15 cellular contexts compared by ENCODE assay signal in the genomic region with DNA sequence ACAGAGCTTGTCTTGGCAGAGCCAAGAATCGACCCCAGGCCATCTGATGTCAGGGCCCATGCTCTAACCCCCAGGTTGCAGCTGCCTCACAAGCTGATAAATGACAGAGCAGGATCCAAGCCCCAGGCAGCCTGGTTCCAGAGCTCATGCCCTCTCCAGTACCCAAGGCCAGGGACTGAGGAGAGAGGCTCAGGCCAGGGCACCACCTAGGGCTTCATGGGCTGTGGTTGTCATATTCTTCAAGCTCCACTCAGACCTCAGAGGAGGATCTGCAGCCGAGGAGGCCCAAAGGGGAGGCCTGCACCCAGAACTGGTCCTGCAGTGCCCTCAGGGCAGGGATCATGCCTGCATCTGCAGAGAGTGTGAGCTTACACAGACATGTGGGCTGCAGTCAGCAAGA.
"Had no signal": no experiment of that assay in that cellular context is flagged by ENCODE, and none has a peak within 500 bp of the region (broad histone marks: within the 10 kb centered on the region; RNA-seq: fewer than 3 reads in every experiment).

No MANE protein-coding gene starts in this region.

- H3K4me3 Mint-ChIP-seq: activated CD4-positive, alpha-beta T cell treated with anti-CD3 and anti-CD28 coated beads for 36 hours; neural progenitor cell had no signal

- H2AFZ ChIP-seq: neural progenitor cell had no signal

- H3K9me3 ChIP-seq: gastrocnemius medialis, pancreas, SJSA1, thyroid gland had no signal

- H3K27me3 ChIP-seq: neural progenitor cell, pancreas, thyroid gland had no signal

- H3K36me3 Mint-ChIP-seq: neural progenitor cell had no signal

- H3K4me3 ChIP-seq: gastrocnemius medialis, heart right ventricle, left lung, neural progenitor cell, pancreas, SJSA1, thyroid gland had no signal

- H3K36me3 ChIP-seq: gastrocnemius medialis, heart right ventricle, left lung, neural progenitor cell, pancreas, SJSA1, thyroid gland, WERI-Rb-1 had no signal

- H3K4me2 ChIP-seq: neural progenitor cell had no signal

- DNase-seq: activated CD4-positive, alpha-beta T cell treated with anti-CD3 and anti-CD28 coated beads for 36 hours; activated naive CD4-positive, alpha-beta T cell; gastrocnemius medialis; heart right ventricle; mesendoderm; retina; small intestine; SW 1271; T1000; thyroid gland; WERI-Rb-1 had no signal

- H3K9me3 Mint-ChIP-seq: neural progenitor cell had no signal

- H3K27ac ChIP-seq: gastrocnemius medialis, heart right ventricle, left lung, neural progenitor cell, pancreas, SJSA1, thyroid gland, WERI-Rb-1 had no signal

- ATAC-seq: activated CD4-positive, alpha-beta T cell treated with anti-CD3 and anti-CD28 coated beads for 36 hours; gastrocnemius medialis; heart right ventricle; left lung; pancreas had no signal

- H3K27ac Mint-ChIP-seq: activated CD4-positive, alpha-beta T cell treated with anti-CD3 and anti-CD28 coated beads for 36 hours; neural progenitor cell had no signal

- H3K4me1 ChIP-seq: gastrocnemius medialis, heart right ventricle, left lung, pancreas, SJSA1, thyroid gland had no signal

- H3K9ac ChIP-seq: neural progenitor cell had no signal

- H3K4me1 Mint-ChIP-seq: activated CD4-positive, alpha-beta T cell treated with anti-CD3 and anti-CD28 coated beads for 36 hours; neural progenitor cell had no signal
